26 cellular contexts compared by ENCODE assay signal in genomic region chr16:77468831-77469230, GRCh38. TPM values are rescaled to one million over a fixed set of nuclear protein-coding genes. Genes with fewer than 3 reads are reported as not detected.
"Had no signal": no experiment of that assay in that cellular context is flagged by ENCODE, and none has a peak within 500 bp of the region (broad histone marks: within the 10 kb centered on the region; RNA-seq: fewer than 3 reads in every experiment).

No MANE protein-coding gene starts in this region.

- H3K36me3 ChIP-seq: lower lobe of right lung, sigmoid colon, thoracic aorta, vagina had no signal

- H3K27ac ChIP-seq: hepatocyte, lower lobe of right lung, sigmoid colon, thoracic aorta, vagina had no signal

- H3K4me3 ChIP-seq: hepatocyte, lower lobe of right lung, sigmoid colon, thoracic aorta, vagina had no signal

- H3K4me2 ChIP-seq: hepatocyte had no signal

- H3K4me1 Mint-ChIP-seq: activated naive CD8-positive, alpha-beta T cell treated with anti-CD3 and anti-CD28 coated beads, Interleukin-2, amount 10 ng/mL, durations not matched to agents 7 days and 5 days; immature natural killer cell; naive thymus-derived CD4-positive, alpha-beta T cell; neural crest cell; stimulated activated naive B cell treated with anti-CD40 and anti-IgM and Interleukin-4, amounts not matched to agents 10 μg/mL and 1 μg/mL and 100 μg/mL, for 72 hours had no signal

- FAIRE-seq: bronchial epithelial cell had no signal

- H3K79me2 ChIP-seq: hepatocyte had no signal

- H3K27ac Mint-ChIP-seq: activated CD4-positive, alpha-beta memory T cell treated with anti-CD3 and anti-CD28 coated beads for 36 hours; activated naive CD4-positive, alpha-beta T cell treated with anti-CD3 and anti-CD28 coated beads for 36 hours; activated naive CD8-positive, alpha-beta T cell treated with anti-CD3 and anti-CD28 coated beads, Interleukin-2, amount 10 ng/mL, durations not matched to agents 7 days and 5 days; immature natural killer cell; naive thymus-derived CD4-positive, alpha-beta T cell; stimulated activated naive B cell treated with anti-CD40 and anti-IgM and Interleukin-4, amounts not matched to agents 10 μg/mL and 1 μg/mL and 100 μg/mL, for 72 hours; type B pancreatic cell had no signal

- H3K27me3 ChIP-seq: hepatocyte, sigmoid colon, vagina had no signal

- H3K4me3 Mint-ChIP-seq: activated CD4-positive, alpha-beta memory T cell treated with anti-CD3 and anti-CD28 coated beads for 36 hours; activated naive CD4-positive, alpha-beta T cell treated with anti-CD3 and anti-CD28 coated beads for 36 hours; activated naive CD8-positive, alpha-beta T cell treated with anti-CD3 and anti-CD28 coated beads, Interleukin-2, amount 10 ng/mL, durations not matched to agents 7 days and 5 days; immature natural killer cell; naive thymus-derived CD4-positive, alpha-beta T cell; neural crest cell; stimulated activated naive B cell treated with anti-CD40 and anti-IgM and Interleukin-4, amounts not matched to agents 10 μg/mL and 1 μg/mL and 100 μg/mL, for 72 hours; type B pancreatic cell had no signal

- H3K9me3 Mint-ChIP-seq: activated CD4-positive, alpha-beta memory T cell treated with anti-CD3 and anti-CD28 coated beads for 36 hours; activated naive CD4-positive, alpha-beta T cell treated with anti-CD3 and anti-CD28 coated beads for 36 hours; activated naive CD8-positive, alpha-beta T cell treated with anti-CD3 and anti-CD28 coated beads, Interleukin-2, amount 10 ng/mL, durations not matched to agents 7 days and 5 days; immature natural killer cell; stimulated activated naive B cell treated with anti-CD40 and anti-IgM and Interleukin-4, amounts not matched to agents 10 μg/mL and 1 μg/mL and 100 μg/mL, for 72 hours; type B pancreatic cell had no signal

- H2AFZ ChIP-seq: hepatocyte had no signal

- DNase-seq: activated CD4-positive, alpha-beta memory T cell treated with anti-CD3 and anti-CD28 coated beads for 36 hours; activated CD4-positive, alpha-beta T cell treated with anti-CD3 and anti-CD28 coated beads for 48 hours; activated effector memory CD4-positive, alpha-beta T cell treated with Interleukin-2 at 50 U/mL for 16 hours; activated naive CD4-positive, alpha-beta T cell treated with anti-CD3 and anti-CD28 coated beads for 36 hours; activated naive CD8-positive, alpha-beta T cell treated with anti-CD3 and anti-CD28 coated beads, Interleukin-2, amount 10 ng/mL, durations not matched to agents 7 days and 5 days; activated T-cell treated with anti-CD3 and anti-CD28 coated beads, Interleukin-2, amount 50 U/mL, for 48 hours; amniotic stem cell; cortex of kidney; effector CD8-positive, alpha-beta T cell; foreskin melanocyte; glutamatergic neuron; immature natural killer cell; lower lobe of right lung; naive thymus-derived CD4-positive, alpha-beta T cell; sigmoid colon; stimulated activated CD4-positive, alpha-beta T cell treated with anti-CD3 and anti-CD28 coated beads, Interleukin-2, amount 100 ng/mL, for 48 hours; stimulated activated CD8-positive, alpha-beta memory T cell treated with anti-CD3 and anti-CD28 coated beads, Interleukin-4, amount 100 ng/mL, for 48 hours; stimulated activated naive B cell treated with anti-CD40 and anti-IgM and Interleukin-4, amounts not matched to agents 10 μg/mL and 1 μg/mL and 100 μg/mL, for 72 hours had no signal

- H3K9me3 ChIP-seq: lower lobe of right lung, sigmoid colon, thoracic aorta, vagina had no signal

- H3K4me1 ChIP-seq: lower lobe of right lung, sigmoid colon had no signal

- H3K36me3 Mint-ChIP-seq: activated CD4-positive, alpha-beta memory T cell treated with anti-CD3 and anti-CD28 coated beads for 36 hours; activated naive CD8-positive, alpha-beta T cell treated with anti-CD3 and anti-CD28 coated beads, Interleukin-2, amount 10 ng/mL, durations not matched to agents 7 days and 5 days; immature natural killer cell; naive thymus-derived CD4-positive, alpha-beta T cell; stimulated activated naive B cell treated with anti-CD40 and anti-IgM and Interleukin-4, amounts not matched to agents 10 μg/mL and 1 μg/mL and 100 μg/mL, for 72 hours; type B pancreatic cell had no signal

- H3K27me3 Mint-ChIP-seq: activated naive CD8-positive, alpha-beta T cell treated with anti-CD3 and anti-CD28 coated beads, Interleukin-2, amount 10 ng/mL, durations not matched to agents 7 days and 5 days had no signal

RNA-seq across cellular contexts. Expression of gene ADAMTS18, which starts 34.0 kb away (rescaled TPM):
- total RNA-seq: activated CD4-positive, alpha-beta memory T cell treated with anti-CD3 and anti-CD28 coated beads for 36 hours; activated naive CD4-positive, alpha-beta T cell treated with anti-CD3 and anti-CD28 coated beads for 36 hours; activated naive CD8-positive, alpha-beta T cell treated with anti-CD3 and anti-CD28 coated beads, Interleukin-2, amount 10 ng/mL, durations not matched to agents 7 days and 5 days; bronchial epithelial cell; esophagus mucosa; naive thymus-derived CD4-positive, alpha-beta T cell; osteoblast had no signal
- polyA plus RNA-seq: immature natural killer cell; naive thymus-derived CD4-positive, alpha-beta T cell had no signal
